Comparison of ENCODE assay signal across 10 cellular contexts in genomic region chr10:114634607-114634974, GRCh38. TPM values are rescaled to one million over a fixed set of nuclear protein-coding genes. Genes with fewer than 3 reads are reported as not detected.
DNase-seq lines count a peak whose midpoint lies in the region; ATAC-seq, FAIRE-seq and TF ChIP-seq lines count a peak whose summit lies in the region.
"Had no signal": no experiment of that assay in that cellular context is flagged by ENCODE, and none has a peak within 500 bp of the region (broad histone marks: within the 10 kb centered on the region; RNA-seq: fewer than 3 reads in every experiment).

No MANE protein-coding gene starts in this region.

- H3K9me3 Mint-ChIP-seq in astrocyte (ENCODE audit: unreplicated experiment) = no peaks in the 10 kb centered on the region

- no peaks in the 10 kb centered on the region for H3K79me2 ChIP-seq in astrocyte (ENCODE audit: insufficient read depth, low read length)

- H3K4me2 ChIP-seq in astrocyte (ENCODE audit: low read length) = peak overlapping the region; percentile 78

- no peaks in the 10 kb centered on the region for H3K9me3 ChIP-seq in astrocyte (ENCODE audit: insufficient read depth, low read depth, low read length)

- peak overlapping the region; percentile 98 for H3K27ac Mint-ChIP-seq in astrocyte (ENCODE audit: unreplicated experiment)

- H3K27ac ChIP-seq in astrocyte (ENCODE audit: low read depth, low read length) = peak overlapping the region; percentile 84

- H3K9ac ChIP-seq in astrocyte (ENCODE audit: low read length) = peak overlapping the region; percentile 71

- no peak overlapping the region for H2AFZ ChIP-seq in astrocyte (ENCODE audit: low read depth, low read length)

- peak overlapping the region; percentile 30 for H3K4me3 ChIP-seq in astrocyte (ENCODE audit: insufficient read depth, low read depth, low read length)
- H3K4me3 ChIP-seq: skin epidermis had no signal

- H3K27me3 Mint-ChIP-seq in astrocyte (ENCODE audit: low read depth, unreplicated experiment) = no peaks in the 10 kb centered on the region

- no peak for TF ChIP-seq CTCF in astrocyte (IDR thresholded peaks at IDR 0.05; ENCODE audit: insufficient read depth, low read depth, low read length)

- peaks cover 7% of the 10 kb centered on the region for H3K27me3 ChIP-seq in astrocyte (ENCODE audit: insufficient read depth, low read length)

- H3K36me3 Mint-ChIP-seq in astrocyte (ENCODE audit: low read depth, unreplicated experiment) = peaks cover 5% of the 10 kb centered on the region

- peaks cover 57% of the 10 kb centered on the region for H3K4me1 ChIP-seq in astrocyte (ENCODE audit: insufficient read depth, low read length)

- no peaks in the 10 kb centered on the region for H4K20me1 ChIP-seq in astrocyte (ENCODE audit: insufficient read depth, low read length)

- H3K36me3 ChIP-seq in astrocyte (ENCODE audit: insufficient read depth, low read length) = no peaks in the 10 kb centered on the region

- no peak for ATAC-seq in GM21528 (IDR thresholded peaks at IDR 0.05; ENCODE audit: low FRiP score, unreplicated experiment)

- DNase-seq in HK-2 (ENCODE audit: unreplicated experiment) (peak; percentile 66), astrocyte (ENCODE audit: low read depth) (peak; percentile 95), iPS-NIHi11 (ENCODE audit: low spot score) (peak; percentile 36), stromal cell of bone marrow (ENCODE audit: low read depth) (peak; percentile 94), NCI-H82 (lab: John Stamatoyannopoulos, UW) (no peak), NCI-H774 (lab: John Stamatoyannopoulos, UW) (no peak)
- no peak for DNase-seq in stimulated activated CD8-positive, alpha-beta memory T cell treated with anti-CD3 and anti-CD28 coated beads, Interleukin-4, amount 100 ng/mL, for 48 hours
- DNase-seq: activated CD4-positive, alpha-beta T cell treated with anti-CD3 and anti-CD28 coated beads for 1 hour had no signal

- H3K4me1 Mint-ChIP-seq in astrocyte (ENCODE audit: low read depth, unreplicated experiment) = peaks cover 70% of the 10 kb centered on the region

- peak; percentile 80 for FAIRE-seq in astrocyte (lab: Jason Lieb, UNC)

- no peak overlapping the region for H3K4me3 Mint-ChIP-seq in astrocyte (ENCODE audit: unreplicated experiment)

RNA-seq across cellular contexts. Expression of gene ABLIM1, which starts 23.5 kb away (rescaled TPM):
- 70.0 and 70.1 TPM in 2 replicates for total RNA-seq in astrocyte

Comparison
In these comparisons a context has a peak if more than half of its experiments do, and no peak if none do; other contexts are left out.
1. DNase-seq: peak in HK-2 (single experiment), astrocyte (single experiment), iPS-NIHi11 (single experiment) and stromal cell of bone marrow (single experiment); none in NCI-H82 (single experiment), NCI-H774 (single experiment) and stimulated activated CD8-positive, alpha-beta memory T cell treated with anti-CD3 and anti-CD28 coated beads, Interleukin-4, amount 100 ng/mL, for 48 hours (single experiment).